In the genomic region with DNA sequence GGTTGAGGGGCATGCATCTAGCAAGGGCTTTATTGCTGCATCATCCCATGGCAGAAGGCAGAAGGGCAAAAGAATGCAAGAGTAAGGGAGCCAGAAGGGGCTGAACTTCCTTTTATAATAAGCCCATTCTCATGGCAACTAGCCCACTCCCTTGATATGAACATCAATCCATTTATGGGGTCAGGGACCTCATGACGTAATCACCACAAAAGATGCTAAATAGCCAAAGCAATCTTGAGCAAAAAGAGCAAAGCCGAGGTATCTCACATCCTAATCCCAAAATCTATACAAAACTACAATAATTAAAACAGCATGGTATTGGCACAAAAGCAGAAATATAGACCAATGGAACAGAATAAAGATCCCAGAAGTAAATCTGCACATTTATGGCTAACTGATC, we compare ENCODE assay signal across 8 cellular contexts.
"Had no signal": no experiment of that assay in that cellular context is flagged by ENCODE, and none has a peak within 500 bp of the region (broad histone marks: within the 10 kb centered on the region; RNA-seq: fewer than 3 reads in every experiment).

No MANE protein-coding gene starts in this region.

- FAIRE-seq: G401.6, GM12878, GM12891, GM12892, GM18507, GM19239 had no signal

- ATAC-seq: GM12878 had no signal

- DNase-seq: GDM1, GF-D8 had no signal

- H3K4me3 ChIP-seq: GM12878 had no signal
